In genomic region chr17:17873450-17873991, GRCh38 we compare ENCODE assay signal across 15 cellular contexts.
"Had no signal": no experiment of that assay in that cellular context is flagged by ENCODE, and none has a peak within 500 bp of the region (broad histone marks: within the 10 kb centered on the region; RNA-seq: fewer than 3 reads in every experiment).

No MANE protein-coding gene starts in this region.

- H3K36me3 ChIP-seq: breast epithelium had no signal

- H3K27ac ChIP-seq: breast epithelium had no signal

- H3K9me3 Mint-ChIP-seq: activated CD4-positive, alpha-beta T cell treated with anti-CD3 and anti-CD28 coated beads, Interleukin-2, amount 10 ng/mL, durations not matched to agents 24 days and 14 days; activated naive CD8-positive, alpha-beta T cell treated with anti-CD3 and anti-CD28 coated beads for 36 hours; endodermal cell; naive thymus-derived CD8-positive, alpha-beta T cell; stimulated activated naive CD8-positive, alpha-beta T cell treated with anti-CD3 and anti-CD28 coated beads, Interleukin-15, Interleukin-2, amounts not matched to agents 100 ng/mL and 50 ng/mL, for 24 hours; T-helper 2 cell treated with Interferon-gamma antibody and Interleukin-4, amounts not matched to agents 5 μg/mL and 100 μg/mL, for 36 hours had no signal

- H3K4me3 Mint-ChIP-seq: activated CD4-positive, alpha-beta T cell treated with anti-CD3 and anti-CD28 coated beads, Interleukin-2, amount 10 ng/mL, durations not matched to agents 24 days and 14 days; activated CD8-positive, alpha-beta T cell treated with anti-CD3 and anti-CD28 coated beads, Interleukin-2, amount 10 ng/mL, durations not matched to agents 7 days and 5 days; activated naive CD8-positive, alpha-beta T cell treated with anti-CD3 and anti-CD28 coated beads for 36 hours; endodermal cell; naive thymus-derived CD8-positive, alpha-beta T cell; stimulated activated naive CD8-positive, alpha-beta T cell treated with anti-CD3 and anti-CD28 coated beads, Interleukin-15, Interleukin-2, amounts not matched to agents 100 ng/mL and 50 ng/mL, for 24 hours; T-helper 2 cell treated with Interferon-gamma antibody and Interleukin-4, amounts not matched to agents 5 μg/mL and 100 μg/mL, for 36 hours had no signal

- ATAC-seq: activated CD8-positive, alpha-beta T cell treated with anti-CD3 and anti-CD28 coated beads, Interleukin-2, amount 10 ng/mL, durations not matched to agents 7 days and 5 days; left lobe of liver; naive thymus-derived CD8-positive, alpha-beta T cell had no signal

- H3K4me1 Mint-ChIP-seq: activated CD4-positive, alpha-beta T cell treated with anti-CD3 and anti-CD28 coated beads, Interleukin-2, amount 10 ng/mL, durations not matched to agents 24 days and 14 days; activated naive CD8-positive, alpha-beta T cell treated with anti-CD3 and anti-CD28 coated beads for 36 hours had no signal

- H3K27me3 ChIP-seq: breast epithelium had no signal

- DNase-seq: activated CD4-positive, alpha-beta T cell treated with anti-CD3 and anti-CD28 coated beads, Interleukin-2, amount 10 ng/mL, durations not matched to agents 24 days and 14 days; activated CD4-positive, CD25-positive, alpha-beta regulatory T cell; activated CD8-positive, alpha-beta memory T cell treated with anti-CD3 and anti-CD28 coated beads, Interleukin-2, amount 50 U/mL, for 4 hours; activated CD8-positive, alpha-beta T cell treated with anti-CD3 and anti-CD28 coated beads, Interleukin-2, amount 10 ng/mL, durations not matched to agents 7 days and 5 days; activated gamma-delta T cell treated with Interleukin-2 at 50 U/mL for 16 hours; activated naive CD8-positive, alpha-beta T cell treated with anti-CD3 and anti-CD28 coated beads for 36 hours; endodermal cell; islet precursor cell; naive thymus-derived CD8-positive, alpha-beta T cell; small intestine had no signal

- H3K27me3 Mint-ChIP-seq: activated CD4-positive, alpha-beta T cell treated with anti-CD3 and anti-CD28 coated beads, Interleukin-2, amount 10 ng/mL, durations not matched to agents 24 days and 14 days; activated naive CD8-positive, alpha-beta T cell treated with anti-CD3 and anti-CD28 coated beads for 36 hours; naive thymus-derived CD8-positive, alpha-beta T cell; stimulated activated naive CD8-positive, alpha-beta T cell treated with anti-CD3 and anti-CD28 coated beads, Interleukin-15, Interleukin-2, amounts not matched to agents 100 ng/mL and 50 ng/mL, for 24 hours had no signal

- H3K27ac Mint-ChIP-seq: activated CD4-positive, alpha-beta T cell treated with anti-CD3 and anti-CD28 coated beads, Interleukin-2, amount 10 ng/mL, durations not matched to agents 24 days and 14 days; activated CD8-positive, alpha-beta T cell treated with anti-CD3 and anti-CD28 coated beads, Interleukin-2, amount 10 ng/mL, durations not matched to agents 7 days and 5 days; activated naive CD8-positive, alpha-beta T cell treated with anti-CD3 and anti-CD28 coated beads for 36 hours; endodermal cell; stimulated activated naive CD8-positive, alpha-beta T cell treated with anti-CD3 and anti-CD28 coated beads, Interleukin-15, Interleukin-2, amounts not matched to agents 100 ng/mL and 50 ng/mL, for 24 hours; T-helper 2 cell treated with Interferon-gamma antibody and Interleukin-4, amounts not matched to agents 5 μg/mL and 100 μg/mL, for 36 hours had no signal

- H3K4me3 ChIP-seq: breast epithelium, thoracic aorta had no signal

- H3K9me3 ChIP-seq: breast epithelium, thoracic aorta had no signal
